In the genomic region with DNA sequence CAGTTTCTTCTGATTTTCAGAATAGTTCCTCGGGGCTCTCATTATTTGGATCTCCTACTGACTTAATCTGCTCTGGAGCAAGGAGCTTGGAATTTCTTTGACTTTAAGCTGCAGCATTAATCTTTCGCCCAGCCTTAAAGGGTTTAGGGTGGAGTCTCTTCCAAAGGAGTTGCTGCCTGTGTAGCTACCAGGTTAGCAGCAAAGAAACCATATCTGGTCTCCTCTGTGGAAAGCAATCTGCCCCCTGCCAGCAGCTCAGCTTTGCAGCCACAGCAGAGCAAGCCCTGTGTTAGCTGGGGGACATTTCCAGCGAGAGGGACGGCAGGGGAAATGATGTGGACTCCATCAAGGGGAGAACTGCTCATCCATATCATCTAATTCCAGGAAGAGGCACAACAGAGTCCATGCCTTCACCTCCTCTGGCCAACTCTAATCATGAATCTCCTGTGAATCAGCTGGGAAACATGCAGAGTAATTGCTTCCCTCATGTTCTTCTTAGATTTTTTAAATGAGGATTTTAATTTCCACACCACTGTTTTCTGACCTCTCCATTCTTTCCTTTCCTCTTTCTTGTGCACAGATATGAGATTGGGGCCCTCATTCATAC, we compare ENCODE assay signal across 21 cellular contexts.
"Had no signal": no experiment of that assay in that cellular context is flagged by ENCODE, and none has a peak within 500 bp of the region (broad histone marks: within the 10 kb centered on the region; RNA-seq: fewer than 3 reads in every experiment).

No MANE protein-coding gene starts in this region.

- ATAC-seq: activated CD4-positive, CD25-positive, alpha-beta regulatory T cell treated with anti-CD3 and anti-CD28 coated beads, Interleukin-2, amount 50 U/mL, for 24 hours; activated CD8-positive, alpha-beta memory T cell treated with anti-CD3 and anti-CD28 coated beads, Interleukin-2, amount 10 ng/mL, durations not matched to agents 7 days and 5 days; naive thymus-derived CD4-positive, alpha-beta T cell; psoas muscle; stimulated activated naive B cell treated with anti-CD40 and anti-IgM and Interleukin-4, amounts not matched to agents 10 μg/mL and 1 μg/mL and 100 μg/mL, for 72 hours had no signal

- H3K4me1 Mint-ChIP-seq: activated CD8-positive, alpha-beta memory T cell treated with anti-CD3 and anti-CD28 coated beads, Interleukin-2, amount 10 ng/mL, durations not matched to agents 7 days and 5 days; activated naive CD4-positive, alpha-beta T cell treated with anti-CD3 and anti-CD28 coated beads, Interleukin-2, amount 50 U/mL, for 24 hours; naive thymus-derived CD4-positive, alpha-beta T cell; stimulated activated naive B cell treated with anti-CD40 and anti-IgM and Interleukin-4, amounts not matched to agents 10 μg/mL and 1 μg/mL and 100 μg/mL, for 72 hours had no signal

- H3K4me3 Mint-ChIP-seq: activated CD8-positive, alpha-beta memory T cell treated with anti-CD3 and anti-CD28 coated beads, Interleukin-2, amount 10 ng/mL, durations not matched to agents 7 days and 5 days; activated naive CD4-positive, alpha-beta T cell treated with anti-CD3 and anti-CD28 coated beads, Interleukin-2, amount 50 U/mL, for 24 hours; activated T-cell treated with anti-CD3 and anti-CD28 coated beads, Interleukin-2, amount 50 U/mL, for 24 hours; dendritic cell treated with granulocyte-macrophage colony-stimulating factor and Interleukin-4, amounts not matched to agents 40 ng/mL and 50 ng/mL, for 4 days; naive thymus-derived CD4-positive, alpha-beta T cell; stimulated activated naive B cell treated with anti-CD40 and anti-IgM and Interleukin-4, amounts not matched to agents 10 μg/mL and 1 μg/mL and 100 μg/mL, for 72 hours had no signal

- H3K27me3 Mint-ChIP-seq: activated CD8-positive, alpha-beta memory T cell treated with anti-CD3 and anti-CD28 coated beads, Interleukin-2, amount 10 ng/mL, durations not matched to agents 7 days and 5 days; activated naive CD4-positive, alpha-beta T cell treated with anti-CD3 and anti-CD28 coated beads, Interleukin-2, amount 50 U/mL, for 24 hours; activated T-cell treated with anti-CD3 and anti-CD28 coated beads, Interleukin-2, amount 50 U/mL, for 24 hours; dendritic cell treated with granulocyte-macrophage colony-stimulating factor and Interleukin-4, amounts not matched to agents 40 ng/mL and 50 ng/mL, for 4 days; naive thymus-derived CD4-positive, alpha-beta T cell; stimulated activated naive B cell treated with anti-CD40 and anti-IgM and Interleukin-4, amounts not matched to agents 10 μg/mL and 1 μg/mL and 100 μg/mL, for 72 hours had no signal

- H3K4me3 ChIP-seq: esophagus muscularis mucosa, lung, psoas muscle, sigmoid colon, transverse colon had no signal

- H3K36me3 Mint-ChIP-seq: activated CD8-positive, alpha-beta memory T cell treated with anti-CD3 and anti-CD28 coated beads, Interleukin-2, amount 10 ng/mL, durations not matched to agents 7 days and 5 days; activated naive CD4-positive, alpha-beta T cell treated with anti-CD3 and anti-CD28 coated beads, Interleukin-2, amount 50 U/mL, for 24 hours; naive thymus-derived CD4-positive, alpha-beta T cell; stimulated activated naive B cell treated with anti-CD40 and anti-IgM and Interleukin-4, amounts not matched to agents 10 μg/mL and 1 μg/mL and 100 μg/mL, for 72 hours had no signal

- H3K4me1 ChIP-seq: esophagus muscularis mucosa, psoas muscle, sigmoid colon had no signal

- H3K27me3 ChIP-seq: brain microvascular endothelial cell, esophagus muscularis mucosa, sigmoid colon, transverse colon had no signal

- H3K9me3 ChIP-seq: esophagus muscularis mucosa, psoas muscle, sigmoid colon, transverse colon had no signal

- DNase-seq: activated CD4-positive, alpha-beta T cell treated with anti-CD3 and anti-CD28 coated beads, Interleukin-2, amount 50 U/mL, for 4 hours; activated CD8-positive, alpha-beta memory T cell treated with anti-CD3 and anti-CD28 coated beads, Interleukin-2, amount 10 ng/mL, durations not matched to agents 7 days and 5 days; activated effector memory CD4-positive, alpha-beta T cell treated with Interleukin-2 at 50 U/mL for 16 hours; activated T-cell treated with anti-CD3 and anti-CD28 coated beads, Interleukin-2, amount 50 U/mL, for 24 hours; brain microvascular endothelial cell; cerebellar nuclear complex; glutamatergic neuron; naive thymus-derived CD4-positive, alpha-beta T cell; occipital lobe; psoas muscle; sigmoid colon; stimulated activated CD4-positive, alpha-beta T cell treated with anti-CD3 and anti-CD28 coated beads, Interleukin-2, amount 100 ng/mL, for 24 hours; stimulated activated naive B cell treated with anti-CD40 and anti-IgM and Interleukin-4, amounts not matched to agents 10 μg/mL and 1 μg/mL and 100 μg/mL, for 72 hours; substantia nigra; T-helper 2 cell; transverse colon had no signal

- H3K27ac Mint-ChIP-seq: activated CD8-positive, alpha-beta memory T cell treated with anti-CD3 and anti-CD28 coated beads, Interleukin-2, amount 10 ng/mL, durations not matched to agents 7 days and 5 days; activated naive CD4-positive, alpha-beta T cell treated with anti-CD3 and anti-CD28 coated beads, Interleukin-2, amount 50 U/mL, for 24 hours; activated T-cell treated with anti-CD3 and anti-CD28 coated beads, Interleukin-2, amount 50 U/mL, for 24 hours; dendritic cell treated with granulocyte-macrophage colony-stimulating factor and Interleukin-4, amounts not matched to agents 40 ng/mL and 50 ng/mL, for 4 days; naive thymus-derived CD4-positive, alpha-beta T cell; stimulated activated naive B cell treated with anti-CD40 and anti-IgM and Interleukin-4, amounts not matched to agents 10 μg/mL and 1 μg/mL and 100 μg/mL, for 72 hours had no signal

- H3K27ac ChIP-seq: brain microvascular endothelial cell, esophagus muscularis mucosa, psoas muscle, sigmoid colon, transverse colon had no signal

- H3K36me3 ChIP-seq: brain microvascular endothelial cell, esophagus muscularis mucosa, sigmoid colon, transverse colon had no signal
